ENCODE assay signal across 7 cellular contexts in the genomic region with DNA sequence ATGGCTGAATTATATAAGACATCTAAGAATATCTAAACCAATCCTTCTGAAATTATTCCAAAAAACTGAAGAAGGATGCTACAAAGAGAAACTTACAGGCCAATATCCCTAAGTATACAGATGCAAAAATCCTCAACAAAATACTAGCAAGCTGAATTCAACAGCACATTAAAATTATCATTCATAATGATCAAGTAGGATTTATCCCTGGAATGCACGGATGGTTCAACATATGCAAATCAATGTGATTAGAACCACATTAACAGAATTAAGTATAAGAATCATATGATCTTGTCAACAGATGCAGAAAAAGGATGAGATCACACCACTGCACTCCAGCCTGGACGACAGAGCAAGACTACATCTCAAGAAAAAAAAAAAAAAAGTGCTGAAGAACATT. TPM values are rescaled to one million over a fixed set of nuclear protein-coding genes. Genes with fewer than 3 reads are reported as not detected.
"Had no signal": no experiment of that assay in that cellular context is flagged by ENCODE, and none has a peak within 500 bp of the region (broad histone marks: within the 10 kb centered on the region; RNA-seq: fewer than 3 reads in every experiment).

No MANE protein-coding gene starts in this region.

- H3K27ac Mint-ChIP-seq: GM23338, H9 had no signal

- H2AFZ ChIP-seq: GM23338 had no signal

- H3K4me3 ChIP-seq: GM23338 had no signal

- DNase-seq: H9, HCEC 1CT, IMR-90, KBM-7 had no signal

- H3K4me2 ChIP-seq: GM23338 had no signal

- H3K4me3 Mint-ChIP-seq: GM23338, H9 had no signal

- H3K4me1 Mint-ChIP-seq: GM23338, H9 had no signal

RNA-seq across cellular contexts. Expression of gene ZNF560, which starts 13.3 kb away (rescaled TPM):
- total RNA-seq: H1, H9, HT-29 had no signal
- polyA plus RNA-seq: GM23338 had no signal
